In genomic region chr11:117972589-117973445, GRCh38 we compare ENCODE assay signal across 11 cellular contexts. TPM values are rescaled to one million over a fixed set of nuclear protein-coding genes. Genes with fewer than 3 reads are reported as not detected.
DNase-seq lines count a peak whose midpoint lies in the region; ATAC-seq and TF ChIP-seq lines count a peak whose summit lies in the region.
"Had no signal": no experiment of that assay in that cellular context is flagged by ENCODE, and none has a peak within 500 bp of the region (broad histone marks: within the 10 kb centered on the region; RNA-seq: fewer than 3 reads in every experiment).

No MANE protein-coding gene starts in this region.

- H3K27me3 Mint-ChIP-seq in activated T-cell treated with anti-CD3 and anti-CD28 coated beads, Interleukin-2, amount 50 U/mL, for 24 hours = no peaks in the 10 kb centered on the region
- H3K27me3 Mint-ChIP-seq in dendritic cell treated with granulocyte-macrophage colony-stimulating factor and Interleukin-4, amounts not matched to agents 40 ng/mL and 50 ng/mL, for 4 days = no peaks in the 10 kb centered on the region
- no peaks in the 10 kb centered on the region; the same call in 1 of the 2 replicates for H3K27me3 Mint-ChIP-seq in WTC11 (ENCODE audit: low read depth)

- peak overlapping the region in 3 of 8 donors; percentile 64 to 73 (median 69) for H3K27ac ChIP-seq in spleen
- H3K27ac ChIP-seq: SK-N-MC had no signal

- H3K9me3 Mint-ChIP-seq in activated T-cell treated with anti-CD3 and anti-CD28 coated beads, Interleukin-2, amount 50 U/mL, for 24 hours = no peaks in the 10 kb centered on the region
- no peaks in the 10 kb centered on the region for H3K9me3 Mint-ChIP-seq in dendritic cell treated with granulocyte-macrophage colony-stimulating factor and Interleukin-4, amounts not matched to agents 40 ng/mL and 50 ng/mL, for 4 days
- no peaks in the 10 kb centered on the region for H3K9me3 Mint-ChIP-seq in WTC11

- intact Hi-C loops in dendritic cell treated with granulocyte-macrophage colony-stimulating factor and Interleukin-4, amounts not matched to agents 40 ng/mL and 50 ng/mL, for 4 days (cut with micrococcal nuclease) = no loop called here
- intact Hi-C loops in spleen (cut with DNase I; ENCODE audit: low total_unique reads) = no loop called here

- no peaks in the 10 kb centered on the region for H3K36me3 ChIP-seq in spleen

- no peak for DNase-seq in activated T-cell treated with anti-CD3 and anti-CD28 coated beads, Interleukin-2, amount 50 U/mL, for 24 hours
- DNase-seq in activated T-cell treated with anti-CD3 and anti-CD28 coated beads for 4 hours (no peak), NCI-H510A (lab: John Stamatoyannopoulos, UW) (peak; percentile 52), spleen (peak; percentile 48), GM03348 (ENCODE audit: low spot score) (no peak), WTC11 (ENCODE audit: low spot score) (no peak)
- DNase-seq: activated T-cell treated with anti-CD3 and anti-CD28 coated beads, Interleukin-2, amount 50 U/mL, for 48 hours; NCI-H345 had no signal

- ATAC-seq in SK-N-SH treated with all-trans-retinoic acid at 6 μM for 48 hours = no peak
- no peak for ATAC-seq in WTC11

- H3K9me3 ChIP-seq in spleen = no peaks in the 10 kb centered on the region

- 69 to 75% (median 70%) methylated on average over 9 of the region's 9 CpGs for WGBS in spleen, 5 donors

- peaks cover 15% of the 10 kb centered on the region for H3K36me3 Mint-ChIP-seq in activated T-cell treated with anti-CD3 and anti-CD28 coated beads, Interleukin-2, amount 50 U/mL, for 24 hours (ENCODE audit: low read depth)
- H3K36me3 Mint-ChIP-seq in dendritic cell treated with granulocyte-macrophage colony-stimulating factor and Interleukin-4, amounts not matched to agents 40 ng/mL and 50 ng/mL, for 4 days (ENCODE audit: low read depth) = peaks cover 12% of the 10 kb centered on the region
- no peaks in the 10 kb centered on the region for H3K36me3 Mint-ChIP-seq in WTC11

- no peak overlapping the region for H3K4me3 ChIP-seq in spleen
- H3K4me3 ChIP-seq: SK-N-MC had no signal

- peaks cover 90% of the 10 kb centered on the region for H3K4me1 Mint-ChIP-seq in activated T-cell treated with anti-CD3 and anti-CD28 coated beads, Interleukin-2, amount 50 U/mL, for 24 hours (ENCODE audit: low read depth)
- peaks cover 95% of the 10 kb centered on the region for H3K4me1 Mint-ChIP-seq in dendritic cell treated with granulocyte-macrophage colony-stimulating factor and Interleukin-4, amounts not matched to agents 40 ng/mL and 50 ng/mL, for 4 days (ENCODE audit: low read depth)
- H3K4me1 Mint-ChIP-seq in WTC11 = no peaks in the 10 kb centered on the region

- TF ChIP-seq CTCF in spleen (IDR thresholded peaks at IDR 0.05 in 8 of 11, conservative IDR thresholded peaks at IDR 0.05 in 3 of 11) (no peak), WTC11 (IDR thresholded peaks at IDR 0.05) (no peak)

- H3K4me1 ChIP-seq in spleen = peaks cover 9 to 88% (median 51%) of the 10 kb centered on the region in 6 donors

- POLR2A ChIA-PET in WTC11 (lab: Charles Lee) = no interaction called here

- H3K27ac Mint-ChIP-seq in activated T-cell treated with anti-CD3 and anti-CD28 coated beads, Interleukin-2, amount 50 U/mL, for 24 hours = peak overlapping the region; percentile 29
- H3K27ac Mint-ChIP-seq in dendritic cell treated with granulocyte-macrophage colony-stimulating factor and Interleukin-4, amounts not matched to agents 40 ng/mL and 50 ng/mL, for 4 days = peak overlapping the region; percentile 100
- H3K27ac Mint-ChIP-seq in WTC11 = no peak overlapping the region

- no peak overlapping the region for H3K4me3 Mint-ChIP-seq in activated T-cell treated with anti-CD3 and anti-CD28 coated beads, Interleukin-2, amount 50 U/mL, for 24 hours
- H3K4me3 Mint-ChIP-seq in dendritic cell treated with granulocyte-macrophage colony-stimulating factor and Interleukin-4, amounts not matched to agents 40 ng/mL and 50 ng/mL, for 4 days = no peak overlapping the region
- no peak overlapping the region for H3K4me3 Mint-ChIP-seq in WTC11

- no peak for TF ChIP-seq POLR2A in spleen (IDR thresholded peaks at IDR 0.05)

- no peaks in the 10 kb centered on the region for H3K27me3 ChIP-seq in spleen (replicated peaks in 1 of 7)

- CTCF ChIA-PET in WTC11 (lab: Charles Lee) = interaction anchor here (2.2 kb wide), 1 partner anchor 81 kb away, joined by 6 read pairs; no protein-coding TSS in a partner anchor

TF ChIP-seq in SK-N-SH treated with all-trans-retinoic acid at 6 μM for 48 hours, 23 proteins besides CTCF, POLR2A, EP300 and RAD21:
- TF ChIP-seq SNAI2 (CRISPR knock-in tag; IDR thresholded peaks at IDR 0.05) (no peak), ESRRG (CRISPR knock-in tag; IDR thresholded peaks at IDR 0.05) (no peak), ZNF565 (CRISPR knock-in tag; conservative IDR thresholded peaks at IDR 0.05; ENCODE audit: low read depth) (no peak), ZNF8 (CRISPR knock-in tag; IDR thresholded peaks at IDR 0.05) (no peak), CSDC2 (CRISPR knock-in tag; IDR thresholded peaks at IDR 0.05) (no peak), GLIS3 (CRISPR knock-in tag; IDR thresholded peaks at IDR 0.05) (no peak), ZFP30 (CRISPR knock-in tag; IDR thresholded peaks at IDR 0.05) (no peak), RARB (CRISPR knock-in tag; IDR thresholded peaks at IDR 0.05) (no peak), TCF4 (CRISPR knock-in tag; IDR thresholded peaks at IDR 0.05; ENCODE audit: borderline replicate concordance) (no peak)

TF ChIP-seq in WTC11, 78 proteins besides CTCF, POLR2A, EP300 and RAD21 (continues in another document):
- TF ChIP-seq, protein P1, sequence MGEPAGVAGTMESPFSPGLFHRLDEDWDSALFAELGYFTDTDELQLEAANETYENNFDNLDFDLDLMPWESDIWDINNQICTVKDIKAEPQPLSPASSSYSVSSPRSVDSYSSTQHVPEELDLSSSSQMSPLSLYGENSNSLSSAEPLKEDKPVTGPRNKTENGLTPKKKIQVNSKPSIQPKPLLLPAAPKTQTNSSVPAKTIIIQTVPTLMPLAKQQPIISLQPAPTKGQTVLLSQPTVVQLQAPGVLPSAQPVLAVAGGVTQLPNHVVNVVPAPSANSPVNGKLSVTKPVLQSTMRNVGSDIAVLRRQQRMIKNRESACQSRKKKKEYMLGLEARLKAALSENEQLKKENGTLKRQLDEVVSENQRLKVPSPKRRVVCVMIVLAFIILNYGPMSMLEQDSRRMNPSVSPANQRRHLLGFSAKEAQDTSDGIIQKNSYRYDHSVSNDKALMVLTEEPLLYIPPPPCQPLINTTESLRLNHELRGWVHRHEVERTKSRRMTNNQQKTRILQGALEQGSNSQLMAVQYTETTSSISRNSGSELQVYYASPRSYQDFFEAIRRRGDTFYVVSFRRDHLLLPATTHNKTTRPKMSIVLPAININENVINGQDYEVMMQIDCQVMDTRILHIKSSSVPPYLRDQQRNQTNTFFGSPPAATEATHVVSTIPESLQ (CRISPR knock-in tag; IDR thresholded peaks at IDR 0.05) = no peak
- TF ChIP-seq NR2C2 (CRISPR knock-in tag; IDR thresholded peaks at IDR 0.05) = no peak
- TF ChIP-seq, protein P2, sequence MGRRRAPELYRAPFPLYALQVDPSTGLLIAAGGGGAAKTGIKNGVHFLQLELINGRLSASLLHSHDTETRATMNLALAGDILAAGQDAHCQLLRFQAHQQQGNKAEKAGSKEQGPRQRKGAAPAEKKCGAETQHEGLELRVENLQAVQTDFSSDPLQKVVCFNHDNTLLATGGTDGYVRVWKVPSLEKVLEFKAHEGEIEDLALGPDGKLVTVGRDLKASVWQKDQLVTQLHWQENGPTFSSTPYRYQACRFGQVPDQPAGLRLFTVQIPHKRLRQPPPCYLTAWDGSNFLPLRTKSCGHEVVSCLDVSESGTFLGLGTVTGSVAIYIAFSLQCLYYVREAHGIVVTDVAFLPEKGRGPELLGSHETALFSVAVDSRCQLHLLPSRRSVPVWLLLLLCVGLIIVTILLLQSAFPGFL (CRISPR knock-in tag; IDR thresholded peaks at IDR 0.05; ENCODE audit: borderline replicate concordance) = no peak
- TF ChIP-seq NFE2L1 (CRISPR knock-in tag; IDR thresholded peaks at IDR 0.05) = no peak
- no peak for TF ChIP-seq CREM (CRISPR knock-in tag; IDR thresholded peaks at IDR 0.05)
- no peak for TF ChIP-seq ZNF232 (CRISPR knock-in tag; IDR thresholded peaks at IDR 0.05)
- no peak for TF ChIP-seq JUN (CRISPR knock-in tag; IDR thresholded peaks at IDR 0.05)
- TF ChIP-seq ARID4B (CRISPR knock-in tag; IDR thresholded peaks at IDR 0.05; ENCODE audit: borderline replicate concordance) = no peak
- TF ChIP-seq TEAD4 (CRISPR knock-in tag; IDR thresholded peaks at IDR 0.05) = no peak
- no peak for TF ChIP-seq SMAD4 (CRISPR knock-in tag; IDR thresholded peaks at IDR 0.05)

RNA-seq across cellular contexts. Expression of gene IL10RA, which starts 13.4 kb away (rescaled TPM):
- 100 to 1,000 TPM; 114 to 239 (median 171) TPM for total RNA-seq in spleen
- polyA plus RNA-seq in spleen = 10 to 100 TPM; 32.9 to 39.4 (median 38.3) TPM
- total RNA-seq in WTC11 (2021) = 0.41 to 0.74 TPM (median 0.71 TPM) in 3 replicates

RNA-seq across cellular contexts. Expression of gene TMPRSS13, which starts 43.6 kb away (rescaled TPM):
- total RNA-seq in spleen = 1 to 10 TPM in 6 of 7 donors, under 1 TPM in 1; 0.95 to 2.2 (median 1.7) TPM
- polyA plus RNA-seq in spleen = 1 to 10 TPM; 1.3 to 1.9 (median 1.5) TPM
- 0.62 to 1.1 TPM (median 0.63 TPM) in 3 replicates for total RNA-seq in WTC11 (2021)

Comparison
In these comparisons a context has a peak if more than half of its experiments do, and no peak if none do; other contexts are left out.
1. DNase-seq: peak in NCI-H510A (single experiment) and spleen (single experiment); none in activated T-cell treated with anti-CD3 and anti-CD28 coated beads, Interleukin-2, amount 50 U/mL, for 24 hours (single experiment), activated T-cell treated with anti-CD3 and anti-CD28 coated beads for 4 hours (single experiment), GM03348 (single experiment) and WTC11 (single experiment).
2. RNA of gene IL10RA, which starts 13.4 kb away (total RNA-seq): 114 to 239 TPM in spleen; 0.41 to 0.74 TPM in WTC11; every median in the first group is over 10 times any median in the second.